15 cellular contexts compared by ENCODE assay signal in genomic region chr18:48208432-48208948, GRCh38.
"Had no signal": no experiment of that assay in that cellular context is flagged by ENCODE, and none has a peak within 500 bp of the region (broad histone marks: within the 10 kb centered on the region; RNA-seq: fewer than 3 reads in every experiment).

No MANE protein-coding gene starts in this region.

- DNase-seq: activated CD4-positive, alpha-beta T cell treated with anti-CD3 and anti-CD28 coated beads for 1 hour; activated CD4-positive, alpha-beta T cell treated with anti-CD3 and anti-CD28 coated beads, Interleukin-2, amount 50 U/mL, for 48 hours; activated CD8-positive, alpha-beta memory T cell treated with anti-CD3 and anti-CD28 coated beads, Interleukin-2, amount 10 ng/mL, durations not matched to agents 7 days and 5 days; activated effector memory CD4-positive, alpha-beta T cell treated with Interleukin-2 at 50 U/mL for 16 hours; activated T-cell treated with anti-CD3 and anti-CD28 coated beads, Interleukin-2, amount 50 U/mL, for 24 hours; central memory CD4-positive, alpha-beta T cell; effector CD8-positive, alpha-beta T cell; foreskin melanocyte; head of caudate nucleus; left cardiac atrium; naive thymus-derived CD4-positive, alpha-beta T cell had no signal

- H3K9me3 ChIP-seq: tibial nerve had no signal

- H3K4me3 ChIP-seq: coronary artery, lung, skin epidermis, tibial nerve had no signal

- H3K36me3 ChIP-seq: tibial nerve had no signal

- ATAC-seq: activated CD8-positive, alpha-beta memory T cell treated with anti-CD3 and anti-CD28 coated beads, Interleukin-2, amount 10 ng/mL, durations not matched to agents 7 days and 5 days; left cardiac atrium; naive thymus-derived CD4-positive, alpha-beta T cell had no signal

- H3K4me1 ChIP-seq: tibial nerve had no signal

- H3K27me3 ChIP-seq: tibial nerve had no signal

- H3K27ac ChIP-seq: coronary artery, skin epidermis, tibial nerve had no signal
